Comparison of ENCODE assay signal across 17 cellular contexts in the genomic region with DNA sequence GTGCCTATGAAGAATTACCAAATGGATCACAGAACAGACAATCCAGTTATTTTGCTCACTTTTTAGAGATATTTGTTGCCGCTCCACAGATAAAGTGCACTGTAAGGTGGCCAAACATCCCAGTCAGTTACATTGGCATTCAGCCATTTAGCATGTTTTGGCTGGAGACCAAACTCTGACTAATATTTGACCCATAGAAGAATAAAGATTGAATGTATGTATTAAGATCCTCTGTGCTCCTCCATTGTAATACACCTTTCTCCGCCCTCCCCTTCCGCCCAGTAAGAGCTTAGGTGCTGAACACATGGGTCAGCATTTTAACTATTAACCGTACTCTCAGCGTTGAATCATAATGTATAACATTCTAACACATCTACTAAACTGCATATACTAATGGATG.
DNase-seq lines count a peak whose midpoint lies in the region; ATAC-seq, FAIRE-seq and TF ChIP-seq lines count a peak whose summit lies in the region.
"Had no signal": no experiment of that assay in that cellular context is flagged by ENCODE, and none has a peak within 500 bp of the region (broad histone marks: within the 10 kb centered on the region; RNA-seq: fewer than 3 reads in every experiment).

No MANE protein-coding gene starts in this region.

- H3K9ac ChIP-seq in neural progenitor cell: no peak overlapping the region

- intact Hi-C loops in upper lobe of right lung (cut with DNase I): no loop called here

- TF ChIP-seq RAD21 in Ishikawa (IDR thresholded peaks at IDR 0.05; ENCODE audit: low read depth): no peak

- no peaks in the 10 kb centered on the region for H3K4me1 Mint-ChIP-seq in neural progenitor cell
- H3K4me1 Mint-ChIP-seq: memory B cell had no signal

- in situ Hi-C loops in Caki2 (cut with HindIII; ENCODE audit: low pct_unique_long_range_greater_than_20kb, low sequenced_read_pairs): no loop called here

- H4K20me1 ChIP-seq in neural progenitor cell (ENCODE audit: low read depth): no peaks in the 10 kb centered on the region

- H3K27me3 ChIP-seq in bronchial epithelial cell (ENCODE audit: control insufficient read depth, insufficient read depth, low read length) (no peaks in the 10 kb centered on the region), neural progenitor cell (no peaks in the 10 kb centered on the region), upper lobe of right lung (no peaks in the 10 kb centered on the region)
- H3K27me3 ChIP-seq: sigmoid colon, thyroid gland had no signal

- no peak overlapping the region for H3K4me3 Mint-ChIP-seq in neural progenitor cell
- H3K4me3 Mint-ChIP-seq: activated T-cell treated with anti-CD3 and anti-CD28 coated beads, Interleukin-2, amount 50 U/mL, for 72 hours; memory B cell had no signal

- no peaks in the 10 kb centered on the region for H3K9me3 Mint-ChIP-seq in neural progenitor cell
- H3K9me3 Mint-ChIP-seq: activated T-cell treated with anti-CD3 and anti-CD28 coated beads, Interleukin-2, amount 50 U/mL, for 72 hours had no signal

- no peaks in the 10 kb centered on the region for H3K36me3 ChIP-seq in bronchial epithelial cell (ENCODE audit: control insufficient read depth, insufficient read depth, low read length)
- H3K36me3 ChIP-seq in neural progenitor cell: no peaks in the 10 kb centered on the region
- H3K36me3 ChIP-seq in upper lobe of right lung: peaks cover 47% of the 10 kb centered on the region

- H3K27ac Mint-ChIP-seq in neural progenitor cell: no peak overlapping the region
- H3K27ac Mint-ChIP-seq: activated T-cell treated with anti-CD3 and anti-CD28 coated beads, Interleukin-2, amount 50 U/mL, for 72 hours; memory B cell had no signal

- DNase-seq in Caki2 (ENCODE audit: low read depth): peak; percentile 25
- DNase-seq in bronchial epithelial cell (ENCODE audit: low read depth): peak; percentile 94
- DNase-seq in iPS-NIHi11 (ENCODE audit: low spot score): peak; percentile 29
- DNase-seq in neural progenitor cell (ENCODE audit: low spot score): no peak
- no peak for DNase-seq in upper lobe of right lung
- DNase-seq in DMS79 (lab: John Stamatoyannopoulos, UW): no peak
- DNase-seq: activated CD4-positive, alpha-beta T cell treated with anti-CD3 and anti-CD28 coated beads, Interleukin-2, amount 50 U/mL, for 48 hours; activated T-cell treated with anti-CD3 and anti-CD28 coated beads, Interleukin-2, amount 50 U/mL, for 72 hours; amygdala; Caco-2; sigmoid colon; stimulated activated CD4-positive, alpha-beta T cell treated with anti-CD3 and anti-CD28 coated beads, Interleukin-4, amount 100 ng/mL, for 4 hours; thyroid gland had no signal

- no peak for ATAC-seq in upper lobe of right lung
- ATAC-seq in GM21390 (IDR thresholded peaks at IDR 0.05; ENCODE audit: unreplicated experiment): no peak
- ATAC-seq: activated T-cell treated with anti-CD3 and anti-CD28 coated beads, Interleukin-2, amount 50 U/mL, for 72 hours had no signal

- H3K4me3 ChIP-seq in bronchial epithelial cell (ENCODE audit: low read depth, low read length): no peak overlapping the region
- no peak overlapping the region for H3K4me3 ChIP-seq in neural progenitor cell
- H3K4me3 ChIP-seq in upper lobe of right lung: no peak overlapping the region
- H3K4me3 ChIP-seq: sigmoid colon, thyroid gland had no signal

- H3K9me3 ChIP-seq in neural progenitor cell (ENCODE audit: low read depth) (no peaks in the 10 kb centered on the region), upper lobe of right lung (no peaks in the 10 kb centered on the region)
- H3K9me3 ChIP-seq: Caco-2, sigmoid colon, thyroid gland had no signal

- no peaks in the 10 kb centered on the region for H3K79me2 ChIP-seq in neural progenitor cell (ENCODE audit: low read depth)

- TF ChIP-seq EP300 in Ishikawa (IDR thresholded peaks at IDR 0.05; ENCODE audit: borderline replicate concordance): peak; percentile 39; the same call in 1 of the 2 replicates

- FAIRE-seq in bronchial epithelial cell (lab: Jason Lieb, UNC): no peak
- FAIRE-seq: frontal cortex had no signal

- TF ChIP-seq CTCF in bronchial epithelial cell (IDR thresholded peaks at IDR 0.05; ENCODE audit: insufficient read depth, low read length, severe bottlenecking): no peak
- TF ChIP-seq CTCF in neural progenitor cell (IDR thresholded peaks at IDR 0.05): no peak
- TF ChIP-seq CTCF in upper lobe of right lung (IDR thresholded peaks at IDR 0.05): no peak

- peaks cover 2% of the 10 kb centered on the region for H3K27me3 Mint-ChIP-seq in neural progenitor cell (ENCODE audit: insufficient read depth, low read depth)
- H3K27me3 Mint-ChIP-seq: memory B cell had no signal

- H3K27ac ChIP-seq in neural progenitor cell (no peak overlapping the region), upper lobe of right lung (no peak overlapping the region)
- H3K27ac ChIP-seq: sigmoid colon, thyroid gland had no signal

- H3F3A ChIP-seq in neural progenitor cell (ENCODE audit: low read depth): no peaks in the 10 kb centered on the region

- H2AFZ ChIP-seq in neural progenitor cell (replicated peaks): no peak overlapping the region

- H3K4me1 ChIP-seq in neural progenitor cell (no peaks in the 10 kb centered on the region), upper lobe of right lung (no peaks in the 10 kb centered on the region)
- H3K4me1 ChIP-seq: sigmoid colon, thyroid gland had no signal

- H3K36me3 Mint-ChIP-seq in neural progenitor cell: peaks cover 18% of the 10 kb centered on the region

- no peak overlapping the region for H3K4me2 ChIP-seq in neural progenitor cell

TF ChIP-seq in Ishikawa, 13 proteins besides CTCF, POLR2A, EP300 and RAD21:
- TF ChIP-seq USF1 (IDR thresholded peaks at IDR 0.05) (no peak), TEAD4 (IDR thresholded peaks at IDR 0.05) (peak; percentile 37; the same call in 1 of the 2 replicates), NFIC (IDR thresholded peaks at IDR 0.05) (peak; percentile 92), TCF12 (IDR thresholded peaks at IDR 0.05; ENCODE audit: low read depth) (no peak), CREB1 (IDR thresholded peaks at IDR 0.05; ENCODE audit: low read depth) (no peak), ZBTB7A (IDR thresholded peaks at IDR 0.05; ENCODE audit: low read depth) (no peak), CEBPB (IDR thresholded peaks at IDR 0.05) (no peak), EGR1 (IDR thresholded peaks at IDR 0.05) (0 out of 2 replicates have a peak, but pooled peaks have one; percentile 6), YY1 (IDR thresholded peaks at IDR 0.05; ENCODE audit: low read depth) (no peak), TAF1 (IDR thresholded peaks at IDR 0.05; ENCODE audit: low read depth) (no peak), FOXM1 (IDR thresholded peaks at IDR 0.05; ENCODE audit: borderline replicate concordance, low read depth) (no peak), MAX (IDR thresholded peaks at IDR 0.05) (peak; percentile 28; the same call in 1 of the 2 replicates)
- TF ChIP-seq, protein P1, sequence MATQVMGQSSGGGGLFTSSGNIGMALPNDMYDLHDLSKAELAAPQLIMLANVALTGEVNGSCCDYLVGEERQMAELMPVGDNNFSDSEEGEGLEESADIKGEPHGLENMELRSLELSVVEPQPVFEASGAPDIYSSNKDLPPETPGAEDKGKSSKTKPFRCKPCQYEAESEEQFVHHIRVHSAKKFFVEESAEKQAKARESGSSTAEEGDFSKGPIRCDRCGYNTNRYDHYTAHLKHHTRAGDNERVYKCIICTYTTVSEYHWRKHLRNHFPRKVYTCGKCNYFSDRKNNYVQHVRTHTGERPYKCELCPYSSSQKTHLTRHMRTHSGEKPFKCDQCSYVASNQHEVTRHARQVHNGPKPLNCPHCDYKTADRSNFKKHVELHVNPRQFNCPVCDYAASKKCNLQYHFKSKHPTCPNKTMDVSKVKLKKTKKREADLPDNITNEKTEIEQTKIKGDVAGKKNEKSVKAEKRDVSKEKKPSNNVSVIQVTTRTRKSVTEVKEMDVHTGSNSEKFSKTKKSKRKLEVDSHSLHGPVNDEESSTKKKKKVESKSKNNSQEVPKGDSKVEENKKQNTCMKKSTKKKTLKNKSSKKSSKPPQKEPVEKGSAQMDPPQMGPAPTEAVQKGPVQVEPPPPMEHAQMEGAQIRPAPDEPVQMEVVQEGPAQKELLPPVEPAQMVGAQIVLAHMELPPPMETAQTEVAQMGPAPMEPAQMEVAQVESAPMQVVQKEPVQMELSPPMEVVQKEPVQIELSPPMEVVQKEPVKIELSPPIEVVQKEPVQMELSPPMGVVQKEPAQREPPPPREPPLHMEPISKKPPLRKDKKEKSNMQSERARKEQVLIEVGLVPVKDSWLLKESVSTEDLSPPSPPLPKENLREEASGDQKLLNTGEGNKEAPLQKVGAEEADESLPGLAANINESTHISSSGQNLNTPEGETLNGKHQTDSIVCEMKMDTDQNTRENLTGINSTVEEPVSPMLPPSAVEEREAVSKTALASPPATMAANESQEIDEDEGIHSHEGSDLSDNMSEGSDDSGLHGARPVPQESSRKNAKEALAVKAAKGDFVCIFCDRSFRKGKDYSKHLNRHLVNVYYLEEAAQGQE (IDR thresholded peaks at IDR 0.05; ENCODE audit: low read depth): no peak

Comparison
In these comparisons a context has a peak if more than half of its experiments do, and no peak if none do; other contexts are left out.
1. DNase-seq: peak in Caki2 (single experiment), bronchial epithelial cell (single experiment) and iPS-NIHi11 (single experiment); none in neural progenitor cell (single experiment), upper lobe of right lung (single experiment) and DMS79 (single experiment).